Comparison of ENCODE assay signal across 8 cellular contexts in the genomic region with DNA sequence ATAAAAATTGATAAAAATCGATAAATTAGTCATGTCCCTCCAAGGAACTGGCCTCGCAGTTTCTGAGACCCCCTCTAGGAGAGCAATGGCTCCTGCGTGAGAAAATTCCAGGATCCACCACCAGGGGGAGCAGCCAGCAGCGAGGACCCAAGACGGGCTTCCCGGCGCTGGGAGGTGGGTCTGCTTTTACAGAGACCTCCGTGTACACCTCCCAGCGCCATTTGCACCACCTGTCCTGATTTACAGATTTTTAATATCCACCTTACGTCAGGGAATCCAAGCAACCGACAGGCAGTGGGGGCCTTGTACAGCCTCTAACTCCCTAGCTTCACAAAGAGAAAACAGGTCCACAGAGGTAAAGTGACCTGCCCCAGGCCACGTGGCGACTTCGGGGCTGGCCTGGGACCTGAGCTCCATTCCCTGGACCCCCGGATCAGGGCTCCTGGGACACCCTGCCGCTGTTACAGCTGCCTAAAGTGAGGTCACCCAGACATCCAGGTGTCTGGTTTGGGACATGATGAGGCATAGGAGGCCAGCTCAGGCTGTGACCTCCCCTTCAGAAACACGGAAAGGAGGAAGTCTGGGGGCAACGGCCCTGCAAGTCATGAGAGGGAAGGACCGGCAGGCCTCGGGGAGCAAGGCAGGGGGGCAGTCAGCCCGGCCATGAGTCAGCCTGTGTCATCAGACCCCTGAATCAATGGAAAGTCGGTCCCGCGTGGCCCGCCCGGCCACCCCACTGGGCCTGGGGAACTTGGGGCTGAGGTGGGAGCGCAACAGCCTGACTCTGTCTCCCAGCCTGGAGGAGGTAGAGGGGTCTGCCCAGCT. TPM values are rescaled to one million over a fixed set of nuclear protein-coding genes. Genes with fewer than 3 reads are reported as not detected.
A peak's percentile ranks its signal among the peaks of the same experiment; 100 is the strongest.
DNase-seq lines count a peak whose midpoint lies in the region; ATAC-seq and TF ChIP-seq lines count a peak whose summit lies in the region.

No MANE protein-coding gene starts in this region.

- H3K27me3 Mint-ChIP-seq in activated B cell treated with CpG ODN at 0.5 μM for 24 hours, result no peaks in the 10 kb centered on the region

- peak; percentile 89 for TF ChIP-seq CTCF in GM12864 (IDR thresholded peaks at IDR 0.05; ENCODE audit: low read depth, low read length, missing control alignments)
- peak; percentile 97 for TF ChIP-seq CTCF in activated B cell treated with CpG ODN at 0.5 μM for 24 hours (IDR thresholded peaks at IDR 0.05)
- peak; percentile 90 to 99 for TF ChIP-seq CTCF in left lung (IDR thresholded peaks at IDR 0.05)

- CTCF ChIA-PET in activated B cell treated with CpG ODN at 0.5 μM for 24 hours (lab: Charles Lee), result interaction anchor here (0.8 to 5.5 kb wide), 12 partner anchors 16 to 221 kb away, joined by 3 to 44 read pairs (median 4); partner anchors contain the start of genes CASTOR1, RNF215 and SEC14L2

- ATAC-seq in activated B cell treated with CpG ODN at 0.5 μM for 24 hours (ENCODE audit: low read depth) (peak; percentile 13), left lung (peak; percentile 54), esophagus mucosa (no peak), GM21515 (IDR thresholded peaks at IDR 0.05; ENCODE audit: unreplicated experiment) (no peak)

- peak overlapping the region; percentile 18 for H3K27ac Mint-ChIP-seq in activated B cell treated with CpG ODN at 0.5 μM for 24 hours

- no peaks in the 10 kb centered on the region for H3K27me3 ChIP-seq in left lung

- no peaks in the 10 kb centered on the region for H3K9me3 ChIP-seq in left lung

- peaks cover 0 to 5% of the 10 kb centered on the region in 2 donors for H3K36me3 ChIP-seq in left lung

- intact Hi-C loops in activated B cell treated with CpG ODN at 0.5 μM for 24 hours (cut with micrococcal nuclease) (loop anchor here (1.0 to 10.0 kb wide), 6 partner anchors 24 to 662 kb away; partner anchors contain the start of genes NF2 and RNF215), left lung (cut with DNase I) (loop anchor here (5.0 to 10.0 kb wide), 3 partner anchors 122 to 222 kb away; partner anchors contain the start of gene RNF215 (in 1 of the 2))

- H3K4me3 ChIP-seq in GM12864 (ENCODE audit: low read depth, low read length) (no peak overlapping the region), left lung (peak overlapping the region in 1 of 2 donors; percentile 28)

- POLR2A ChIA-PET in activated B cell treated with CpG ODN at 0.5 μM for 24 hours (lab: Charles Lee), result interaction anchor here (1.0 to 2.2 kb wide), 4 partner anchors 17 to 94 kb away, joined by 3 to 7 read pairs (median 5); partner anchors contain the start of genes CASTOR1, CCDC157 and SF3A1

- H3K4me1 Mint-ChIP-seq in activated B cell treated with CpG ODN at 0.5 μM for 24 hours, result peaks cover 27% of the 10 kb centered on the region

- DNase-seq in GM12864 (ENCODE audit: low read depth) (no peak), NCI-H1694 (lab: John Stamatoyannopoulos, UW) (peak; percentile 62), activated B cell treated with CpG ODN at 0.5 μM for 24 hours (peak; percentile 72), caudate nucleus (lab: John Stamatoyannopoulos, UW) (peak in 52 of 61 donors; percentile 3 to 67 (median 34)), left lung (peak; percentile 83 to 91)
- DNase-seq in stimulated activated CD4-positive, alpha-beta T cell treated with anti-CD3 and anti-CD28 coated beads, Interleukin-4, amount 100 ng/mL, for 4 hours, result peak; percentile 70 to 83

- H3K9me3 Mint-ChIP-seq in activated B cell treated with CpG ODN at 0.5 μM for 24 hours, result no peaks in the 10 kb centered on the region

- H3K4me3 Mint-ChIP-seq in activated B cell treated with CpG ODN at 0.5 μM for 24 hours, result peak overlapping the region; percentile 59

- H3K4me1 ChIP-seq in left lung, result peaks cover 0 to 60% of the 10 kb centered on the region in 2 donors

- H3K27ac ChIP-seq in caudate nucleus (ENCODE audit: low read depth, low read length) (peak overlapping the region; percentile 26), left lung (peak overlapping the region in 1 of 2 donors; percentile 76)

- peaks cover 2% of the 10 kb centered on the region for H3K36me3 Mint-ChIP-seq in activated B cell treated with CpG ODN at 0.5 μM for 24 hours (ENCODE audit: low read depth)

RNA-seq across cellular contexts. Expression of gene OSM, which starts 3.5 kb away (rescaled TPM):
- total RNA-seq in activated B cell treated with CpG ODN at 0.5 μM for 24 hours (1.0 and 1.7 TPM in 2 replicates), left lung (1 to 10 TPM; 4.8 to 6.3 TPM), esophagus mucosa (0.28 TPM)

RNA-seq across cellular contexts. Expression of gene LIF, which starts 16.6 kb away (rescaled TPM):
- total RNA-seq in activated B cell treated with CpG ODN at 0.5 μM for 24 hours (0.42 and 0.44 TPM in 2 replicates), left lung (10 to 100 TPM in 1 of 2 donors, 1 to 10 TPM in 1; 8.1 to 10.7 TPM), esophagus mucosa (0.24 TPM)

RNA-seq across cellular contexts. Expression of gene CASTOR1, which starts 26.2 kb away (rescaled TPM):
- total RNA-seq in activated B cell treated with CpG ODN at 0.5 μM for 24 hours, result 2.4 and 3.5 TPM in 2 replicates
- 10 to 100 TPM; 12.4 to 12.8 TPM for total RNA-seq in left lung
- 43.7 TPM for total RNA-seq in esophagus mucosa

Comparison
In these comparisons a context has a peak if more than half of its experiments do, and no peak if none do; other contexts are left out.
1. ATAC-seq: peak in activated B cell treated with CpG ODN at 0.5 μM for 24 hours (single experiment) and left lung (single experiment); none in esophagus mucosa (single experiment) and GM21515 (single experiment).
2. Peak in every context shown above with its lines, with median percentiles within 50 percentile points of each other: CTCF ChIP-seq.